26 cellular contexts compared by ENCODE assay signal in genomic region chr9:37332581-37332980, GRCh38.
"Had no signal": no experiment of that assay in that cellular context is flagged by ENCODE, and none has a peak within 500 bp of the region (broad histone marks: within the 10 kb centered on the region; RNA-seq: fewer than 3 reads in every experiment).

No MANE protein-coding gene starts in this region.

- H3K27me3 ChIP-seq: dorsolateral prefrontal cortex, gastrocnemius medialis, neural progenitor cell, testis, tibial artery had no signal

- H3K9me3 ChIP-seq: gastrocnemius medialis, lower lobe of right lung, mucosa of descending colon, testis, tibial artery had no signal

- H3K9ac ChIP-seq: neural progenitor cell, parathyroid adenoma had no signal

- H3K4me2 ChIP-seq: neural progenitor cell, smooth muscle cell had no signal

- ATAC-seq: gastrocnemius medialis, left ventricle myocardium superior, lower lobe of right lung, mucosa of descending colon, sciatic nerve had no signal

- FAIRE-seq: keratinocyte had no signal

- H3K36me3 Mint-ChIP-seq: naive B cell, neural progenitor cell, type B pancreatic cell had no signal

- H3K4me3 ChIP-seq: dorsolateral prefrontal cortex, gastrocnemius medialis, lower lobe of right lung, mucosa of descending colon, neural progenitor cell, smooth muscle cell, testis, tibial artery had no signal

- H3K4me1 Mint-ChIP-seq: nephron had no signal

- H3K27ac Mint-ChIP-seq: memory B cell, nephron, neural progenitor cell, progenitor cell of endocrine pancreas, type B pancreatic cell had no signal

- H3K79me2 ChIP-seq: parathyroid adenoma had no signal

- H3K27me3 Mint-ChIP-seq: memory B cell, naive B cell, progenitor cell of endocrine pancreas, type B pancreatic cell had no signal

- DNase-seq: dorsolateral prefrontal cortex; effector CD4-positive, alpha-beta T cell; foreskin fibroblast; gastrocnemius medialis; head of caudate nucleus; left ventricle myocardium superior; lower lobe of right lung; mucosa of descending colon; naive B cell; stimulated activated CD4-positive, alpha-beta T cell treated with anti-CD3 and anti-CD28 coated beads, Interleukin-12 subunit alpha, Interleukin-12 subunit beta, amount 100 ng/mL, for 4 hours; stimulated activated CD4-positive, alpha-beta T cell treated with anti-CD3 and anti-CD28 coated beads, Interleukin-1b, Interleukin-23, amount 100 ng/mL, for 48 hours; stimulated activated CD4-positive, alpha-beta T cell treated with anti-CD3 and anti-CD28 coated beads, Interleukin-4, amount 100 ng/mL, for 1 hour; stimulated activated CD8-positive, alpha-beta memory T cell treated with anti-CD3 and anti-CD28 coated beads, Interleukin-4, amount 100 ng/mL, for 48 hours; stimulated activated naive CD4-positive, alpha-beta T cell treated with Interleukin-2 at 50 U/mL for 16 hours; substantia nigra; testis; tibial artery had no signal

- H3K36me3 ChIP-seq: gastrocnemius medialis, lower lobe of right lung, neural progenitor cell had no signal

- H3K9me3 Mint-ChIP-seq: memory B cell, naive B cell, nephron, neural progenitor cell, type B pancreatic cell had no signal

- H3K4me1 ChIP-seq: gastrocnemius medialis, lower lobe of right lung, parathyroid adenoma, testis, tibial artery had no signal

- H3K27ac ChIP-seq: gastrocnemius medialis, lower lobe of right lung, neural progenitor cell, parathyroid adenoma, testis, tibial artery had no signal

- H2AFZ ChIP-seq: neural progenitor cell, parathyroid adenoma had no signal

- H3K4me3 Mint-ChIP-seq: memory B cell, nephron, neural progenitor cell, type B pancreatic cell had no signal
